Comparison of ENCODE assay signal across 8 cellular contexts in the genomic region with DNA sequence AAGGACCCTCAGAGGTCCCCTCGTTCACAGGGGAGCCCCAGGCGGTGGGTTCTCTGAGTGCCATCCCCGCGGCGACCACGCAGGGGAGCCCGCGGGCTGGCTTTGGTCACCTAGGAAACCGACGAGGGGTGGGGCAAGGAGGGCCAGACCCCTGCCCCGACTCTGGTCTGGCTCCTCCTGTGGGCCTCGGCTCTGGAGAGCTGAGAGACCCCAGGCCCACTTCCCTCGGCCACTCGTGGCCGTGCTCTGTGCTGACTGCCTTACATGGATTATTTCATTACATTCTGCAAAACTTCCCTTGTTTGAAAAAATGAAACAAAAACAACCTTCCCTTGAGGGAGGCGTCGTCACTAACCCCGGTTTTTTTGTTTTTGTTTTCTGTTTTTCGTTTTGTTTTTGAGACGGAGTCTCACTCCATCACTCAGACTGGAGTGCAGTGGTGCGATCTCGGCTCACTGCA. TPM values are rescaled to one million over a fixed set of nuclear protein-coding genes. Genes with fewer than 3 reads are reported as not detected.
DNase-seq lines count a peak whose midpoint lies in the region; ATAC-seq and TF ChIP-seq lines count a peak whose summit lies in the region.

No MANE protein-coding gene starts in this region.

- ATAC-seq in GM18873 (IDR thresholded peaks at IDR 0.05; ENCODE audit: low FRiP score, unreplicated experiment) (peak; percentile 55), activated B cell treated with CpG ODN at 0.5 μM for 24 hours (ENCODE audit: low read depth) (peak; percentile 99), memory B cell (ENCODE audit: low read depth) (peak; percentile 84)

- CTCF ChIA-PET in activated B cell treated with CpG ODN at 0.5 μM for 24 hours (lab: Charles Lee), result interaction anchor here (0.7 to 3.1 kb wide), 16 partner anchors 15 to 300 kb away, joined by 3 to 18 read pairs (median 5); a partner anchor contains a TSS

- peak overlapping the region; percentile 93 for H3K27ac Mint-ChIP-seq in activated B cell treated with CpG ODN at 0.5 μM for 24 hours
- peak overlapping the region; percentile 99 for H3K27ac Mint-ChIP-seq in memory B cell

- H3K27me3 Mint-ChIP-seq in activated B cell treated with CpG ODN at 0.5 μM for 24 hours (no peaks in the 10 kb centered on the region), memory B cell (peaks cover 4% of the 10 kb centered on the region)

- intact Hi-C loops in activated B cell treated with CpG ODN at 0.5 μM for 24 hours (cut with micrococcal nuclease), result loop anchor here (1.0 kb wide), 6 partner anchors 15 to 300 kb away; a partner anchor contains a TSS

- H3K4me3 Mint-ChIP-seq in activated B cell treated with CpG ODN at 0.5 μM for 24 hours (peak overlapping the region; percentile 88), memory B cell (peak overlapping the region; percentile 88)

- TF ChIP-seq CTCF in activated B cell treated with CpG ODN at 0.5 μM for 24 hours (IDR thresholded peaks at IDR 0.05), result peak; percentile 29

- POLR2A ChIA-PET in activated B cell treated with CpG ODN at 0.5 μM for 24 hours (lab: Charles Lee), result interaction anchor here (0.9 to 1.6 kb wide), 8 partner anchors 16 to 491 kb away, joined by 3 to 6 read pairs (median 3); a partner anchor contains a TSS

- H3K4me1 Mint-ChIP-seq in activated B cell treated with CpG ODN at 0.5 μM for 24 hours (peaks cover 31% of the 10 kb centered on the region), memory B cell (peaks cover 26% of the 10 kb centered on the region)

- H3K9me3 Mint-ChIP-seq in activated B cell treated with CpG ODN at 0.5 μM for 24 hours, result peaks cover 3% of the 10 kb centered on the region
- peaks cover 2% of the 10 kb centered on the region for H3K9me3 Mint-ChIP-seq in memory B cell

- peak; percentile 78 for DNase-seq in AG08396 (ENCODE audit: low spot score)
- peak; percentile 42 for DNase-seq in HT1080 (ENCODE audit: low read depth)
- DNase-seq in activated B cell treated with CpG ODN at 0.5 μM for 24 hours, result peak; percentile 80
- DNase-seq in cerebellar cortex (ENCODE audit: low spot score), result peak; percentile 12
- peak; percentile 77 to 91 for DNase-seq in memory B cell (ENCODE audit: low spot score in 2 of 2)
- peak; percentile 39 to 51 for DNase-seq in stimulated activated CD8-positive, alpha-beta memory T cell treated with anti-CD3 and anti-CD28 coated beads, Interleukin-4, amount 100 ng/mL, for 4 hours (ENCODE audit: low read depth in 2 of 2, low spot score in 1 of 2)
- no peak for DNase-seq in DMS79 (lab: John Stamatoyannopoulos, UW)

- H3K36me3 Mint-ChIP-seq in activated B cell treated with CpG ODN at 0.5 μM for 24 hours (ENCODE audit: low read depth), result peaks cover 2% of the 10 kb centered on the region
- H3K36me3 Mint-ChIP-seq in memory B cell, result no peaks in the 10 kb centered on the region

RNA-seq across cellular contexts. Expression of a gene that starts 15.2 kb away (rescaled TPM):
- 0.33 and 2.6 TPM in 2 replicates for total RNA-seq in HT1080 (2014; rRNA removed; shearing (Covaris generic))
- polyA plus RNA-seq in HT1080 (2015; cell fraction: cytosol; rRNA removed), result 1.3 and 1.4 TPM in 2 replicates
- polyA plus RNA-seq in HT1080 (2015; cell fraction: nucleus; rRNA removed), result 4.4 and 4.5 TPM in 2 replicates
- 37.2 and 40.3 TPM in 2 replicates for total RNA-seq in activated B cell treated with CpG ODN at 0.5 μM for 24 hours

RNA-seq across cellular contexts. Expression of a gene that starts 23.1 kb away (rescaled TPM):
- total RNA-seq in HT1080 (2014; rRNA removed; shearing (Covaris generic)), result 162 and 246 TPM in 2 replicates
- 359 and 376 TPM in 2 replicates for polyA plus RNA-seq in HT1080 (2015; cell fraction: cytosol; rRNA removed)
- polyA plus RNA-seq in HT1080 (2015; cell fraction: nucleus; rRNA removed), result 178 and 198 TPM in 2 replicates
- 518 and 557 TPM in 2 replicates for total RNA-seq in activated B cell treated with CpG ODN at 0.5 μM for 24 hours

RNA-seq across cellular contexts. Expression of a gene that starts 54.9 kb away (rescaled TPM):
- total RNA-seq in HT1080 (2014; rRNA removed; shearing (Covaris generic)), result not detected in 2 replicates
- not detected in 2 replicates for polyA plus RNA-seq in HT1080 (2015; cell fraction: cytosol; rRNA removed)
- polyA plus RNA-seq in HT1080 (2015; cell fraction: nucleus; rRNA removed), result not detected in 2 replicates
- total RNA-seq in activated B cell treated with CpG ODN at 0.5 μM for 24 hours, result 1.7 and 1.8 TPM in 2 replicates

Comparison
In these comparisons a context has a peak if more than half of its experiments do, and no peak if none do; other contexts are left out.
1. RNA of a gene that starts 15.2 kb away (total RNA-seq): 37.2 to 40.3 TPM in activated B cell treated with CpG ODN at 0.5 μM for 24 hours; 0.33 to 2.6 TPM in HT1080; every median in the first group is over 10 times any median in the second.
2. Peak in every context shown above with its lines, with median percentiles within 50 percentile points of each other: ATAC-seq.